3 cellular contexts compared by ENCODE assay signal in the genomic region with DNA sequence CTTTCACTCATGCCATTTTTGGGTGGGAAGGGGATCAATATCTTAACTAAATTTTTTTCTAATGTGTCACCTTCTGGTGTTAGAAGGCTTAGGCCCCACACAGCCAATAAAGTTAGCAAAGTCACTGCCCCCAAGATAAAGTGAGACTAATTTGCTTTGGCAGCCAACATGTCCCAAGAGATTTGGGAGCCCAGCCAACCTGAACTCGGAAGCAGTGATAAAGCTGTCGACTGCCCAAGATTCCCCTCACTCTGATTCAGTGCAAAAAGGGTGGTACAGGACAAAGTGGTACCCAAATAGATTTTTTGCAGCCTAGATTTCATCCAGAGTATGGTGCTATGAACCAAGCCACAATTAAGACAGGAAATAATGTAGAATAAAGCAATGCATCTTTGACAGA.
TF ChIP-seq lines count a peak whose summit lies in the region.

No MANE protein-coding gene starts in this region.

TF ChIP-seq in HEK293, 187 proteins besides CTCF, POLR2A, EP300 and RAD21 (continued from another document):
- TF ChIP-seq, protein P1, sequence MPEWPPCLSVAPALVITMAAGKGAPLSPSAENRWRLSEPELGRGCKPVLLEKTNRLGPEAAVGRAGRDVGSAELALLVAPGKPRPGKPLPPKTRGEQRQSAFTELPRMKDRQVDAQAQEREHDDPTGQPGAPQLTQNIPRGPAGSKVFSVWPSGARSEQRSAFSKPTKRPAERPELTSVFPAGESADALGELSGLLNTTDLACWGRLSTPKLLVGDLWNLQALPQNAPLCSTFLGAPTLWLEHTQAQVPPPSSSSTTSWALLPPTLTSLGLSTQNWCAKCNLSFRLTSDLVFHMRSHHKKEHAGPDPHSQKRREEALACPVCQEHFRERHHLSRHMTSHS (tag by site-specific recombination; IDR thresholded peaks at IDR 0.05) = no peak
- TF ChIP-seq, protein P2, sequence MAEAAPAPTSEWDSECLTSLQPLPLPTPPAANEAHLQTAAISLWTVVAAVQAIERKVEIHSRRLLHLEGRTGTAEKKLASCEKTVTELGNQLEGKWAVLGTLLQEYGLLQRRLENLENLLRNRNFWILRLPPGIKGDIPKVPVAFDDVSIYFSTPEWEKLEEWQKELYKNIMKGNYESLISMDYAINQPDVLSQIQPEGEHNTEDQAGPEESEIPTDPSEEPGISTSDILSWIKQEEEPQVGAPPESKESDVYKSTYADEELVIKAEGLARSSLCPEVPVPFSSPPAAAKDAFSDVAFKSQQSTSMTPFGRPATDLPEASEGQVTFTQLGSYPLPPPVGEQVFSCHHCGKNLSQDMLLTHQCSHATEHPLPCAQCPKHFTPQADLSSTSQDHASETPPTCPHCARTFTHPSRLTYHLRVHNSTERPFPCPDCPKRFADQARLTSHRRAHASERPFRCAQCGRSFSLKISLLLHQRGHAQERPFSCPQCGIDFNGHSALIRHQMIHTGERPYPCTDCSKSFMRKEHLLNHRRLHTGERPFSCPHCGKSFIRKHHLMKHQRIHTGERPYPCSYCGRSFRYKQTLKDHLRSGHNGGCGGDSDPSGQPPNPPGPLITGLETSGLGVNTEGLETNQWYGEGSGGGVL (tag by site-specific recombination; IDR thresholded peaks at IDR 0.05) = peak; percentile 15; the same call in 1 of the 2 replicates
- TF ChIP-seq GLIS1 (tag by site-specific recombination; IDR thresholded peaks at IDR 0.05) (peak; percentile 29), ZNF223 (tag by site-specific recombination; IDR thresholded peaks at IDR 0.05) (peak; percentile 83), ZNF394 (tag by site-specific recombination; IDR thresholded peaks at IDR 0.05; ENCODE audit: borderline replicate concordance) (no peak), FEZF1 (tag by site-specific recombination; IDR thresholded peaks at IDR 0.05) (peak; percentile 56), ZBTB17 (tag by site-specific recombination; IDR thresholded peaks at IDR 0.05) (no peak), OSR2 (tag by site-specific recombination; IDR thresholded peaks at IDR 0.05) (peak; percentile 63), ZFHX2 (tag by site-specific recombination; conservative IDR thresholded peaks at IDR 0.05) (no peak), ZNF560 (tag by site-specific recombination; IDR thresholded peaks at IDR 0.05; ENCODE audit: borderline replicate concordance) (no peak), MZF1 (tag by site-specific recombination; IDR thresholded peaks at IDR 0.05; ENCODE audit: borderline replicate concordance) (peak; percentile 54; the same call in 1 of the 2 replicates), TCF7L2 (IDR thresholded peaks at IDR 0.05; ENCODE audit: borderline replicate concordance, low read depth, low read length) (no peak), ZNF626 (tag by site-specific recombination; IDR thresholded peaks at IDR 0.05) (no peak)
- TF ChIP-seq, protein P3, sequence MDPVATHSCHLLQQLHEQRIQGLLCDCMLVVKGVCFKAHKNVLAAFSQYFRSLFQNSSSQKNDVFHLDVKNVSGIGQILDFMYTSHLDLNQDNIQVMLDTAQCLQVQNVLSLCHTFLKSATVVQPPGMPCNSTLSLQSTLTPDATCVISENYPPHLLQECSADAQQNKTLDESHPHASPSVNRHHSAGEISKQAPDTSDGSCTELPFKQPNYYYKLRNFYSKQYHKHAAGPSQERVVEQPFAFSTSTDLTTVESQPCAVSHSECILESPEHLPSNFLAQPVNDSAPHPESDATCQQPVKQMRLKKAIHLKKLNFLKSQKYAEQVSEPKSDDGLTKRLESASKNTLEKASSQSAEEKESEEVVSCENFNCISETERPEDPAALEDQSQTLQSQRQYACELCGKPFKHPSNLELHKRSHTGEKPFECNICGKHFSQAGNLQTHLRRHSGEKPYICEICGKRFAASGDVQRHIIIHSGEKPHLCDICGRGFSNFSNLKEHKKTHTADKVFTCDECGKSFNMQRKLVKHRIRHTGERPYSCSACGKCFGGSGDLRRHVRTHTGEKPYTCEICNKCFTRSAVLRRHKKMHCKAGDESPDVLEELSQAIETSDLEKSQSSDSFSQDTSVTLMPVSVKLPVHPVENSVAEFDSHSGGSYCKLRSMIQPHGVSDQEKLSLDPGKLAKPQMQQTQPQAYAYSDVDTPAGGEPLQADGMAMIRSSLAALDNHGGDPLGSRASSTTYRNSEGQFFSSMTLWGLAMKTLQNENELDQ (tag by site-specific recombination; IDR thresholded peaks at IDR 0.05; ENCODE audit: low read depth) = no peak

TF ChIP-seq in WTC11, 78 proteins besides CTCF, POLR2A, EP300 and RAD21 (continued from another document and continues in another):
- TF ChIP-seq, protein P4, sequence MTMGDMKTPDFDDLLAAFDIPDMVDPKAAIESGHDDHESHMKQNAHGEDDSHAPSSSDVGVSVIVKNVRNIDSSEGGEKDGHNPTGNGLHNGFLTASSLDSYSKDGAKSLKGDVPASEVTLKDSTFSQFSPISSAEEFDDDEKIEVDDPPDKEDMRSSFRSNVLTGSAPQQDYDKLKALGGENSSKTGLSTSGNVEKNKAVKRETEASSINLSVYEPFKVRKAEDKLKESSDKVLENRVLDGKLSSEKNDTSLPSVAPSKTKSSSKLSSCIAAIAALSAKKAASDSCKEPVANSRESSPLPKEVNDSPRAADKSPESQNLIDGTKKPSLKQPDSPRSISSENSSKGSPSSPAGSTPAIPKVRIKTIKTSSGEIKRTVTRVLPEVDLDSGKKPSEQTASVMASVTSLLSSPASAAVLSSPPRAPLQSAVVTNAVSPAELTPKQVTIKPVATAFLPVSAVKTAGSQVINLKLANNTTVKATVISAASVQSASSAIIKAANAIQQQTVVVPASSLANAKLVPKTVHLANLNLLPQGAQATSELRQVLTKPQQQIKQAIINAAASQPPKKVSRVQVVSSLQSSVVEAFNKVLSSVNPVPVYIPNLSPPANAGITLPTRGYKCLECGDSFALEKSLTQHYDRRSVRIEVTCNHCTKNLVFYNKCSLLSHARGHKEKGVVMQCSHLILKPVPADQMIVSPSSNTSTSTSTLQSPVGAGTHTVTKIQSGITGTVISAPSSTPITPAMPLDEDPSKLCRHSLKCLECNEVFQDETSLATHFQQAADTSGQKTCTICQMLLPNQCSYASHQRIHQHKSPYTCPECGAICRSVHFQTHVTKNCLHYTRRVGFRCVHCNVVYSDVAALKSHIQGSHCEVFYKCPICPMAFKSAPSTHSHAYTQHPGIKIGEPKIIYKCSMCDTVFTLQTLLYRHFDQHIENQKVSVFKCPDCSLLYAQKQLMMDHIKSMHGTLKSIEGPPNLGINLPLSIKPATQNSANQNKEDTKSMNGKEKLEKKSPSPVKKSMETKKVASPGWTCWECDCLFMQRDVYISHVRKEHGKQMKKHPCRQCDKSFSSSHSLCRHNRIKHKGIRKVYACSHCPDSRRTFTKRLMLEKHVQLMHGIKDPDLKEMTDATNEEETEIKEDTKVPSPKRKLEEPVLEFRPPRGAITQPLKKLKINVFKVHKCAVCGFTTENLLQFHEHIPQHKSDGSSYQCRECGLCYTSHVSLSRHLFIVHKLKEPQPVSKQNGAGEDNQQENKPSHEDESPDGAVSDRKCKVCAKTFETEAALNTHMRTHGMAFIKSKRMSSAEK (CRISPR knock-in tag; IDR thresholded peaks at IDR 0.05; ENCODE audit: borderline replicate concordance) = no peak
- TF ChIP-seq, protein P5, sequence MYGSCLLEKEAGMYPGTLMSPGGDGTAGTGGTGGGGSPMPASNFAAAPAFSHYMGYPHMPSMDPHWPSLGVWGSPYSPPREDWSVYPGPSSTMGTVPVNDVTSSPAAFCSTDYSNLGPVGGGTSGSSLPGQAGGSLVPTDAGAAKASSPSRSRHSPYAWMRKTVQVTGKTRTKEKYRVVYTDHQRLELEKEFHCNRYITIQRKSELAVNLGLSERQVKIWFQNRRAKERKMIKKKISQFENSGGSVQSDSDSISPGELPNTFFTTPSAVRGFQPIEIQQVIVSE (CRISPR knock-in tag; IDR thresholded peaks at IDR 0.05; ENCODE audit: borderline replicate concordance) = no peak
- no peak for TF ChIP-seq KAT7 (CRISPR knock-in tag; IDR thresholded peaks at IDR 0.05; ENCODE audit: borderline replicate concordance)
- no peak for TF ChIP-seq ZNF423 (CRISPR knock-in tag; IDR thresholded peaks at IDR 0.05)
- TF ChIP-seq, protein P6, sequence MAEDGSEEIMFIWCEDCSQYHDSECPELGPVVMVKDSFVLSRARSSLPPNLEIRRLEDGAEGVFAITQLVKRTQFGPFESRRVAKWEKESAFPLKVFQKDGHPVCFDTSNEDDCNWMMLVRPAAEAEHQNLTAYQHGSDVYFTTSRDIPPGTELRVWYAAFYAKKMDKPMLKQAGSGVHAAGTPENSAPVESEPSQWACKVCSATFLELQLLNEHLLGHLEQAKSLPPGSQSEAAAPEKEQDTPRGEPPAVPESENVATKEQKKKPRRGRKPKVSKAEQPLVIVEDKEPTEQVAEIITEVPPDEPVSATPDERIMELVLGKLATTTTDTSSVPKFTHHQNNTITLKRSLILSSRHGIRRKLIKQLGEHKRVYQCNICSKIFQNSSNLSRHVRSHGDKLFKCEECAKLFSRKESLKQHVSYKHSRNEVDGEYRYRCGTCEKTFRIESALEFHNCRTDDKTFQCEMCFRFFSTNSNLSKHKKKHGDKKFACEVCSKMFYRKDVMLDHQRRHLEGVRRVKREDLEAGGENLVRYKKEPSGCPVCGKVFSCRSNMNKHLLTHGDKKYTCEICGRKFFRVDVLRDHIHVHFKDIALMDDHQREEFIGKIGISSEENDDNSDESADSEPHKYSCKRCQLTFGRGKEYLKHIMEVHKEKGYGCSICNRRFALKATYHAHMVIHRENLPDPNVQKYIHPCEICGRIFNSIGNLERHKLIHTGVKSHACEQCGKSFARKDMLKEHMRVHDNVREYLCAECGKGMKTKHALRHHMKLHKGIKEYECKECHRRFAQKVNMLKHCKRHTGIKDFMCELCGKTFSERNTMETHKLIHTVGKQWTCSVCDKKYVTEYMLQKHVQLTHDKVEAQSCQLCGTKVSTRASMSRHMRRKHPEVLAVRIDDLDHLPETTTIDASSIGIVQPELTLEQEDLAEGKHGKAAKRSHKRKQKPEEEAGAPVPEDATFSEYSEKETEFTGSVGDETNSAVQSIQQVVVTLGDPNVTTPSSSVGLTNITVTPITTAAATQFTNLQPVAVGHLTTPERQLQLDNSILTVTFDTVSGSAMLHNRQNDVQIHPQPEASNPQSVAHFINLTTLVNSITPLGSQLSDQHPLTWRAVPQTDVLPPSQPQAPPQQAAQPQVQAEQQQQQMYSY (CRISPR knock-in tag; IDR thresholded peaks at IDR 0.05) = no peak

TF ChIP-seq in HepG2, 621 proteins besides CTCF, POLR2A, EP300 and RAD21 (continued from another document):
- TF ChIP-seq RFXAP (CRISPR knock-in tag; IDR thresholded peaks at IDR 0.05; ENCODE audit: borderline replicate concordance) (no peak), RARG (CRISPR knock-in tag; IDR thresholded peaks at IDR 0.05; ENCODE audit: low read depth) (no peak), ZNF510 (CRISPR knock-in tag; IDR thresholded peaks at IDR 0.05; ENCODE audit: low read depth) (no peak), ZNF446 (CRISPR knock-in tag; IDR thresholded peaks at IDR 0.05) (no peak), ZNF614 (CRISPR knock-in tag; IDR thresholded peaks at IDR 0.05; ENCODE audit: borderline replicate concordance) (no peak), SMARCE1 (IDR thresholded peaks at IDR 0.05; ENCODE audit: borderline replicate concordance) (no peak), ZNF331 (CRISPR knock-in tag; IDR thresholded peaks at IDR 0.05) (no peak), TBP (CRISPR knock-in tag; IDR thresholded peaks at IDR 0.05) (no peak), ZNF337 (CRISPR knock-in tag; IDR thresholded peaks at IDR 0.05; ENCODE audit: borderline replicate concordance, low read depth) (no peak), THYN1 (CRISPR knock-in tag; IDR thresholded peaks at IDR 0.05; ENCODE audit: borderline replicate concordance, low read depth) (no peak), MYC (CRISPR knock-in tag; IDR thresholded peaks at IDR 0.05; ENCODE audit: borderline replicate concordance) (no peak)
- TF ChIP-seq, protein P7, sequence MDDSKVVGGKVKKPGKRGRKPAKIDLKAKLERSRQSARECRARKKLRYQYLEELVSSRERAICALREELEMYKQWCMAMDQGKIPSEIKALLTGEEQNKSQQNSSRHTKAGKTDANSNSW (CRISPR knock-in tag; IDR thresholded peaks at IDR 0.05; ENCODE audit: borderline replicate concordance) = no peak
